ENCODE assay signal across 19 cellular contexts in the genomic region with DNA sequence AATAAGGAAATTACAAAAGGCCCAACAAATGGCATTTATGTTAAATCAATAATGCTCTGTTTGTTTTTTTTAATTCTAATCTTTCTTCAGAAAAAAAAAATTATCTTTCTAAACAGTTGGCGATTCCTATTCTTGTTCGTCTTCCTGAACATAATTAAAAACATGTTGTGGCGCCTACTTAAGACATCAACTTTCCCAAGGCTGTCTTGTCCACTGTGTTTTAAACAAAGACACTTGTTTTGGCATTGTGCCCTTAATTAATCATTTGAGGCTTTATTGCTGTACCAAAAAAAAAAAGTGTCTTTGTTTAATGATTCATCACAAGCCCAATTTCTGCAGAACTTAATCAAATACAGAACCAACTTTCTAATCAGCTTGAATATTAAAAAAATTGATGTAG.
"Had no signal": no experiment of that assay in that cellular context is flagged by ENCODE, and none has a peak within 500 bp of the region (broad histone marks: within the 10 kb centered on the region; RNA-seq: fewer than 3 reads in every experiment).

No MANE protein-coding gene starts in this region.

- H3K4me3 ChIP-seq: ascending aorta, colonic mucosa, lower lobe of right lung, prostate gland, sigmoid colon, upper lobe of right lung had no signal

- DNase-seq: activated CD4-positive, alpha-beta T cell treated with anti-CD3 and anti-CD28 coated beads, Interleukin-2, amount 10 ng/mL, durations not matched to agents 7 days and 5 days; activated CD8-positive, alpha-beta T cell treated with anti-CD3 and anti-CD28 coated beads, Interleukin-2, amount 10 ng/mL, durations not matched to agents 7 days and 5 days; activated naive CD4-positive, alpha-beta T cell treated with anti-CD3 and anti-CD28 coated beads, Interleukin-2, amount 50 U/mL, for 16 hours; activated T-cell treated with anti-CD3 and anti-CD28 coated beads, Interleukin-2, amount 50 U/mL, for 24 hours; colonic mucosa; endodermal cell; hippocampal formation; left cardiac atrium; lower lobe of right lung; sigmoid colon; stimulated activated CD4-positive, alpha-beta T cell treated with anti-CD3 and anti-CD28 coated beads, Interleukin-4, amount 100 ng/mL, for 4 hours; stimulated activated naive B cell treated with anti-CD40 and anti-IgM and Interleukin-4, amounts not matched to agents 10 μg/mL and 1 μg/mL and 100 μg/mL, for 72 hours; upper lobe of right lung had no signal

- H3K9me3 Mint-ChIP-seq: activated CD4-positive, alpha-beta T cell treated with anti-CD3 and anti-CD28 coated beads, Interleukin-2, amount 10 ng/mL, durations not matched to agents 7 days and 5 days; activated T-cell treated with anti-CD3 and anti-CD28 coated beads, Interleukin-2, amount 50 U/mL, for 24 hours; central memory CD8-positive, alpha-beta T cell; endodermal cell; mesothelial cell of epicardium; stimulated activated naive B cell treated with anti-CD40 and anti-IgM and Interleukin-4, amounts not matched to agents 10 μg/mL and 1 μg/mL and 100 μg/mL, for 72 hours; T-helper 1 cell treated with Interleukin-12 subunit alpha and Interleukin-12 subunit beta and Interleukin-4 antibody, amounts not matched to agents 30 μg/mL and 1 μg/mL, for 36 hours had no signal

- H3K27ac Mint-ChIP-seq: activated CD4-positive, alpha-beta T cell treated with anti-CD3 and anti-CD28 coated beads, Interleukin-2, amount 10 ng/mL, durations not matched to agents 7 days and 5 days; activated CD8-positive, alpha-beta T cell treated with anti-CD3 and anti-CD28 coated beads, Interleukin-2, amount 10 ng/mL, durations not matched to agents 7 days and 5 days; activated T-cell treated with anti-CD3 and anti-CD28 coated beads, Interleukin-2, amount 50 U/mL, for 24 hours; endodermal cell; mesothelial cell of epicardium; stimulated activated naive B cell treated with anti-CD40 and anti-IgM and Interleukin-4, amounts not matched to agents 10 μg/mL and 1 μg/mL and 100 μg/mL, for 72 hours; T-helper 1 cell treated with Interleukin-12 subunit alpha and Interleukin-12 subunit beta and Interleukin-4 antibody, amounts not matched to agents 30 μg/mL and 1 μg/mL, for 36 hours had no signal

- H3K36me3 ChIP-seq: ascending aorta, colonic mucosa, lower lobe of right lung, prostate gland, sigmoid colon, upper lobe of right lung had no signal

- H3K27me3 Mint-ChIP-seq: activated CD4-positive, alpha-beta T cell treated with anti-CD3 and anti-CD28 coated beads, Interleukin-2, amount 10 ng/mL, durations not matched to agents 7 days and 5 days; activated T-cell treated with anti-CD3 and anti-CD28 coated beads, Interleukin-2, amount 50 U/mL, for 24 hours had no signal

- H3K4me1 ChIP-seq: ascending aorta, colonic mucosa, prostate gland, sigmoid colon had no signal

- H3K36me3 Mint-ChIP-seq: mesothelial cell of epicardium; stimulated activated naive B cell treated with anti-CD40 and anti-IgM and Interleukin-4, amounts not matched to agents 10 μg/mL and 1 μg/mL and 100 μg/mL, for 72 hours had no signal

- ATAC-seq: activated CD4-positive, CD25-positive, alpha-beta regulatory T cell treated with anti-CD3 and anti-CD28 coated beads, Interleukin-2, amount 50 U/mL, for 24 hours; activated CD8-positive, alpha-beta T cell treated with anti-CD3 and anti-CD28 coated beads, Interleukin-2, amount 10 ng/mL, durations not matched to agents 7 days and 5 days; lower lobe of right lung; stimulated activated naive B cell treated with anti-CD40 and anti-IgM and Interleukin-4, amounts not matched to agents 10 μg/mL and 1 μg/mL and 100 μg/mL, for 72 hours; upper lobe of right lung had no signal

- H3K27me3 ChIP-seq: ascending aorta, colonic mucosa, sigmoid colon, upper lobe of right lung had no signal

- H3K4me3 Mint-ChIP-seq: activated CD4-positive, alpha-beta T cell treated with anti-CD3 and anti-CD28 coated beads, Interleukin-2, amount 10 ng/mL, durations not matched to agents 7 days and 5 days; activated CD8-positive, alpha-beta T cell treated with anti-CD3 and anti-CD28 coated beads, Interleukin-2, amount 10 ng/mL, durations not matched to agents 7 days and 5 days; activated T-cell treated with anti-CD3 and anti-CD28 coated beads, Interleukin-2, amount 50 U/mL, for 24 hours; central memory CD8-positive, alpha-beta T cell; endodermal cell; mesothelial cell of epicardium; stimulated activated naive B cell treated with anti-CD40 and anti-IgM and Interleukin-4, amounts not matched to agents 10 μg/mL and 1 μg/mL and 100 μg/mL, for 72 hours; T-helper 1 cell treated with Interleukin-12 subunit alpha and Interleukin-12 subunit beta and Interleukin-4 antibody, amounts not matched to agents 30 μg/mL and 1 μg/mL, for 36 hours had no signal

- H3K27ac ChIP-seq: ascending aorta, colonic mucosa, lower lobe of right lung, prostate gland, sigmoid colon, upper lobe of right lung had no signal

- H3K9me3 ChIP-seq: ascending aorta, colonic mucosa, lower lobe of right lung, prostate gland, sigmoid colon, upper lobe of right lung had no signal
